ENCODE assay signal across 32 cellular contexts in the genomic region with DNA sequence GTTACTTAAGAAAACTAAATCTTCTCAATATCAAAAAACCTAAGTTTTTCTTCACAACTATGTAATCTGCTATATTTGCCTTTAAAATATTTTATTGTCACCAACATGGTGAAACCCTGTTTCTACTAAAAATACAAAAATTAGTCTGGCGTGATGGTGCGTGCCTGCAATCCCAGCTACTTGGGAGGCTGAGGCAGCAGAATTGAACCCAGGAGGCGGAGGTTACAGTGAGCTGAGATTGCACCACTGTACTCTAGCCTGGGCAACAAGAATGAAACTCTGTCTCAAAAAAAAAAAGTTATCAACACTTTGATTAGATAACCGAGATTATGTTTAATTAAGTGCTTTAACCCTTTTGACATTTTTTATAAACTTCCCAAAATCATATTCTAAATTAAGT. TPM values are rescaled to one million over a fixed set of nuclear protein-coding genes. Genes with fewer than 3 reads are reported as not detected.
"Had no signal": no experiment of that assay in that cellular context is flagged by ENCODE, and none has a peak within 500 bp of the region (broad histone marks: within the 10 kb centered on the region; RNA-seq: fewer than 3 reads in every experiment).

No MANE protein-coding gene starts in this region.

- ATAC-seq: activated CD8-positive, alpha-beta T cell treated with anti-CD3 and anti-CD28 coated beads for 36 hours; activated T-cell treated with anti-CD3 and anti-CD28 coated beads, Interleukin-2, amount 50 U/mL, for 72 hours; activated T-helper 17 cell treated with anti-CD3 and anti-CD28 coated beads, Interleukin-2, amount 50 U/mL, for 72 hours; PC-3 had no signal

- H3K27me3 Mint-ChIP-seq: activated CD8-positive, alpha-beta T cell treated with anti-CD3 and anti-CD28 coated beads for 36 hours had no signal

- H3K36me3 Mint-ChIP-seq: activated naive CD4-positive, alpha-beta T cell treated with anti-CD3 and anti-CD28 coated beads, Interleukin-2, amount 50 U/mL, for 24 hours; activated naive CD8-positive, alpha-beta T cell treated with anti-CD3 and anti-CD28 coated beads, Interleukin-2, amount 10 ng/mL, durations not matched to agents 7 days and 5 days had no signal

- H3K4me1 Mint-ChIP-seq: activated CD4-positive, alpha-beta T cell treated with anti-CD3 and anti-CD28 coated beads, Interleukin-2, amount 10 ng/mL, durations not matched to agents 24 days and 14 days; activated naive CD4-positive, alpha-beta T cell treated with anti-CD3 and anti-CD28 coated beads, Interleukin-2, amount 50 U/mL, for 24 hours; activated naive CD8-positive, alpha-beta T cell treated with anti-CD3 and anti-CD28 coated beads, Interleukin-2, amount 10 ng/mL, durations not matched to agents 7 days and 5 days; activated T-helper 17 cell treated with anti-CD3 and anti-CD28 coated beads, Interleukin-2, amount 50 U/mL, for 72 hours had no signal

- DNase-seq: activated CD4-positive, alpha-beta T cell treated with anti-CD3 and anti-CD28 coated beads, Interleukin-2, amount 10 ng/mL, durations not matched to agents 24 days and 14 days; activated CD4-positive, alpha-beta T cell treated with anti-CD3 and anti-CD28 coated beads, Interleukin-2, amount 50 U/mL, for 4 hours; activated CD8-positive, alpha-beta T cell treated with anti-CD3 and anti-CD28 coated beads for 36 hours; activated effector memory CD4-positive, alpha-beta T cell treated with anti-CD3 and anti-CD28 coated beads, Interleukin-2, amount 50 U/mL, for 16 hours; activated naive CD4-positive, alpha-beta T cell; activated naive CD8-positive, alpha-beta T cell treated with anti-CD3 and anti-CD28 coated beads, Interleukin-2, amount 10 ng/mL, durations not matched to agents 7 days and 5 days; activated T-cell treated with anti-CD3 and anti-CD28 coated beads, Interleukin-2, amount 50 U/mL, for 1 hour; activated T-cell treated with anti-CD3 and anti-CD28 coated beads, Interleukin-2, amount 50 U/mL, for 72 hours; amygdala; Karpas-422; KBM-7; NCI-H1105; NCI-H1417 treated with DMSO at 0.1 percent for 48 hours; NCI-H1930; NCI-H345; NCI-H524 treated with DMSO at 0.1 percent for 48 hours; NCI-H748 treated with DMSO at 0.1 percent for 48 hours; NK-92 treated with Interleukin-12 subunit alpha and Interleukin-12 subunit beta, amount 100 ng/mL, for 24 hours; PC-3; SHP77; SJCRH30; T1000 had no signal

- H3K4me3 ChIP-seq: ascending aorta, cardiac muscle cell, SJCRH30, SK-N-MC had no signal

- H3K9me3 Mint-ChIP-seq: activated CD4-positive, alpha-beta T cell treated with anti-CD3 and anti-CD28 coated beads, Interleukin-2, amount 10 ng/mL, durations not matched to agents 24 days and 14 days; activated CD8-positive, alpha-beta T cell treated with anti-CD3 and anti-CD28 coated beads for 36 hours; activated naive CD4-positive, alpha-beta T cell treated with anti-CD3 and anti-CD28 coated beads, Interleukin-2, amount 50 U/mL, for 24 hours; activated naive CD8-positive, alpha-beta T cell treated with anti-CD3 and anti-CD28 coated beads, Interleukin-2, amount 10 ng/mL, durations not matched to agents 7 days and 5 days; activated T-cell treated with anti-CD3 and anti-CD28 coated beads, Interleukin-2, amount 50 U/mL, for 72 hours; activated T-helper 17 cell treated with anti-CD3 and anti-CD28 coated beads, Interleukin-2, amount 50 U/mL, for 72 hours had no signal

- H3K9me3 ChIP-seq: ascending aorta, SJCRH30 had no signal

- H3K36me3 ChIP-seq: ascending aorta, cardiac muscle cell, SJCRH30 had no signal

- H3K27ac Mint-ChIP-seq: activated CD4-positive, alpha-beta T cell treated with anti-CD3 and anti-CD28 coated beads, Interleukin-2, amount 10 ng/mL, durations not matched to agents 24 days and 14 days; activated CD8-positive, alpha-beta T cell treated with anti-CD3 and anti-CD28 coated beads for 36 hours; activated naive CD4-positive, alpha-beta T cell treated with anti-CD3 and anti-CD28 coated beads, Interleukin-2, amount 50 U/mL, for 24 hours; activated naive CD8-positive, alpha-beta T cell treated with anti-CD3 and anti-CD28 coated beads, Interleukin-2, amount 10 ng/mL, durations not matched to agents 7 days and 5 days; activated T-cell treated with anti-CD3 and anti-CD28 coated beads, Interleukin-2, amount 50 U/mL, for 72 hours; activated T-helper 17 cell treated with anti-CD3 and anti-CD28 coated beads, Interleukin-2, amount 50 U/mL, for 72 hours had no signal

- H3K4me3 Mint-ChIP-seq: activated CD4-positive, alpha-beta T cell treated with anti-CD3 and anti-CD28 coated beads, Interleukin-2, amount 10 ng/mL, durations not matched to agents 24 days and 14 days; activated CD8-positive, alpha-beta T cell treated with anti-CD3 and anti-CD28 coated beads for 36 hours; activated naive CD4-positive, alpha-beta T cell treated with anti-CD3 and anti-CD28 coated beads, Interleukin-2, amount 50 U/mL, for 24 hours; activated naive CD8-positive, alpha-beta T cell treated with anti-CD3 and anti-CD28 coated beads, Interleukin-2, amount 10 ng/mL, durations not matched to agents 7 days and 5 days; activated T-cell treated with anti-CD3 and anti-CD28 coated beads, Interleukin-2, amount 50 U/mL, for 72 hours; activated T-helper 17 cell treated with anti-CD3 and anti-CD28 coated beads, Interleukin-2, amount 50 U/mL, for 72 hours had no signal

- H3K4me1 ChIP-seq: ascending aorta, SJCRH30 had no signal

- H3K27ac ChIP-seq: ascending aorta, cardiac muscle cell, SJCRH30, SK-N-MC had no signal

RNA-seq across cellular contexts. Expression of gene CLDN4, which starts 28.3 kb away (rescaled TPM):
- total RNA-seq: activated CD4-positive, alpha-beta T cell treated with anti-CD3 and anti-CD28 coated beads, Interleukin-2, amount 10 ng/mL, durations not matched to agents 24 days and 14 days; activated CD8-positive, alpha-beta memory T cell treated with anti-CD3 and anti-CD28 coated beads for 36 hours; T-helper 1 cell treated with Interleukin-12 subunit alpha and Interleukin-12 subunit beta and Interleukin-4 antibody, amounts not matched to agents 30 ng/mL and 1 ng/mL, for 36 hours; T-helper 2 cell treated with Interferon-gamma antibody and Interleukin-4, amounts not matched to agents 100 ng/mL and 5 ng/mL, for 36 hours had no signal

RNA-seq across cellular contexts. Expression of gene CLDN3, which starts 32.4 kb away (rescaled TPM):
- total RNA-seq: activated CD4-positive, alpha-beta T cell treated with anti-CD3 and anti-CD28 coated beads, Interleukin-2, amount 10 ng/mL, durations not matched to agents 24 days and 14 days; activated CD8-positive, alpha-beta memory T cell treated with anti-CD3 and anti-CD28 coated beads for 36 hours; activated CD8-positive, alpha-beta T cell treated with anti-CD3 and anti-CD28 coated beads for 36 hours; activated naive CD8-positive, alpha-beta T cell treated with anti-CD3 and anti-CD28 coated beads, Interleukin-2, amount 10 ng/mL, durations not matched to agents 7 days and 5 days; activated T-cell treated with anti-CD3 and anti-CD28 coated beads, Interleukin-2, amount 50 U/mL, for 72 hours; activated T-helper 17 cell treated with anti-CD3 and anti-CD28 coated beads, Interleukin-2, amount 50 U/mL, for 72 hours; ascending aorta; MCF 10A; SJCRH30; T-helper 1 cell treated with Interleukin-12 subunit alpha and Interleukin-12 subunit beta and Interleukin-4 antibody, amounts not matched to agents 30 ng/mL and 1 ng/mL, for 36 hours; T-helper 2 cell treated with Interferon-gamma antibody and Interleukin-4, amounts not matched to agents 100 ng/mL and 5 ng/mL, for 36 hours had no signal

RNA-seq across cellular contexts. Expression of gene METTL27, which starts 39.9 kb away (rescaled TPM):
- total RNA-seq: activated CD8-positive, alpha-beta T cell treated with anti-CD3 and anti-CD28 coated beads for 36 hours; ascending aorta had no signal

RNA-seq across cellular contexts. Expression of gene TMEM270, which starts 58.5 kb away (rescaled TPM):
- total RNA-seq: activated CD4-positive, alpha-beta T cell treated with anti-CD3 and anti-CD28 coated beads, Interleukin-2, amount 10 ng/mL, durations not matched to agents 24 days and 14 days; activated CD8-positive, alpha-beta memory T cell treated with anti-CD3 and anti-CD28 coated beads for 36 hours; activated CD8-positive, alpha-beta T cell treated with anti-CD3 and anti-CD28 coated beads for 36 hours; activated naive CD8-positive, alpha-beta T cell treated with anti-CD3 and anti-CD28 coated beads, Interleukin-2, amount 10 ng/mL, durations not matched to agents 7 days and 5 days; activated T-cell treated with anti-CD3 and anti-CD28 coated beads, Interleukin-2, amount 50 U/mL, for 72 hours; activated T-helper 17 cell treated with anti-CD3 and anti-CD28 coated beads, Interleukin-2, amount 50 U/mL, for 72 hours; ascending aorta; cardiac muscle cell; MCF 10A; NCI-H460; PC-3; SJCRH30; T-helper 1 cell treated with Interleukin-12 subunit alpha and Interleukin-12 subunit beta and Interleukin-4 antibody, amounts not matched to agents 30 ng/mL and 1 ng/mL, for 36 hours; T-helper 2 cell treated with Interferon-gamma antibody and Interleukin-4, amounts not matched to agents 100 ng/mL and 5 ng/mL, for 36 hours had no signal
